Comparison of ENCODE assay signal across 7 cellular contexts in genomic region chr6:48912503-48912902, GRCh38.
"Had no signal": no experiment of that assay in that cellular context is flagged by ENCODE, and none has a peak within 500 bp of the region (broad histone marks: within the 10 kb centered on the region; RNA-seq: fewer than 3 reads in every experiment).

No MANE protein-coding gene starts in this region.

- DNase-seq: KBM-7, KG1 had no signal

- H3K4me3 Mint-ChIP-seq: IgD-negative memory B cell had no signal

- H3K27ac Mint-ChIP-seq: IgD-negative memory B cell had no signal

- H3K4me1 Mint-ChIP-seq: IgD-negative memory B cell had no signal

- FAIRE-seq: HepG2, HTR-8/SVneo had no signal

- H3K36me3 Mint-ChIP-seq: IgD-negative memory B cell had no signal

- H3K27me3 Mint-ChIP-seq: IgD-negative memory B cell had no signal

- H3K4me2 ChIP-seq: KMS-11 had no signal

- ATAC-seq: HepG2 had no signal

- H3K27ac ChIP-seq: HL-60, KMS-11 had no signal

- H3K9ac ChIP-seq: KMS-11 had no signal
